In the genomic region with DNA sequence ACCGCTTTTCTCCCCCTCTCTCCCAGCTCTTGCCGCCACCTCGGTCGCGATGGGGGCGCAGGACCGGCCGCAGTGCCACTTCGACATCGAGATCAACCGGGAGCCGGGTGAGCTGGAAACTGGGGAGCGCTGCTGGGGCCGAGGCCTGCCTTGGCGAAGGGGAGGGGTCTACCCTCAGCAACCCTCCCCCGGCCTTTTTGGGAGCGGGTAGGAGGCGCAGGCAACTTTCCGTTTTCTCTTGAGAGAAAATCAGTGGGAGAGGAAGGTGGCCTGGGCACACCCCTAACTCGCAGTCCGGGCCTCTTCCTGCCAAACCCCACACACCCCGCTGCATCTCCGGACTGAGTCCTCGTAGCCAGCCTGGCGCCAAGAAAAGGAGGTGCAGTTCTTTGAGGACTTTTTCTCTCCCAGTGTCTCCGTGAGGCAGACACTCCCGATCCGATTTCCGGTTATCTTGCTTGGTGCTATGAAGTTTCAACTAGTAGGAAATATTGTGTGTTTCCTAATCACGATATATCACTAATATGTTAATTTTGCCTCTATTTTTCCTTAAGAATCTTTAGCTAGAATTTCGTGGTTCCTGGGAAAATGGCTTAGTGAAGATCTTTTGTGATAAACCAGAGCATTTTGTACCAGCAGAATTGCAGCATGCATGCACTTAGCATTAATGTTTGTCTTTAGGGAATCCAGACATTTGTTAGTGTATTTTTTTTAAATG, we compare ENCODE assay signal across 8 cellular contexts. TPM values are rescaled to one million over a fixed set of nuclear protein-coding genes. Genes with fewer than 3 reads are reported as not detected.
A peak's percentile ranks its signal among the peaks of the same experiment; 100 is the strongest.
DNase-seq lines count a peak whose midpoint lies in the region; ATAC-seq and TF ChIP-seq lines count a peak whose summit lies in the region.

No MANE protein-coding gene starts in this region.

- H3K27me3 ChIP-seq in HUES64 (ENCODE audit: insufficient read depth, low read length): no peaks in the 10 kb centered on the region

- H3K9ac ChIP-seq in HUES64 (ENCODE audit: low read depth, low read length): peak overlapping the region; percentile 95

- peaks cover 33% of the 10 kb centered on the region for H3K36me3 ChIP-seq in HUES64 (ENCODE audit: insufficient read depth, low read length)

- H3K4me3 Mint-ChIP-seq in T-helper 2 cell treated with Interferon-gamma antibody and Interleukin-4, amounts not matched to agents 5 μg/mL and 100 μg/mL, for 36 hours: peak overlapping the region; percentile 95

- H3K27me3 Mint-ChIP-seq in T-helper 2 cell treated with Interferon-gamma antibody and Interleukin-4, amounts not matched to agents 5 μg/mL and 100 μg/mL, for 36 hours (ENCODE audit: low read depth): no peaks in the 10 kb centered on the region

- H3K9me3 Mint-ChIP-seq in T-helper 2 cell treated with Interferon-gamma antibody and Interleukin-4, amounts not matched to agents 5 μg/mL and 100 μg/mL, for 36 hours: peaks cover 6% of the 10 kb centered on the region

- H3K4me1 ChIP-seq in HUES64 (ENCODE audit: insufficient read depth, low read length): peaks cover 14% of the 10 kb centered on the region

- under 1% methylated on average over 30 of the region's 31 CpGs for WGBS in HUES64

- peaks cover 47% of the 10 kb centered on the region for H3K36me3 Mint-ChIP-seq in T-helper 2 cell treated with Interferon-gamma antibody and Interleukin-4, amounts not matched to agents 5 μg/mL and 100 μg/mL, for 36 hours (ENCODE audit: low read depth)

- H3K27ac ChIP-seq in HUES64 (ENCODE audit: low read depth, low read length): peak overlapping the region; percentile 97

- H3K4me3 ChIP-seq in HUES64 (ENCODE audit: low read length) (peak overlapping the region; percentile 88), choroid plexus epithelial cell (ENCODE audit: low read depth, low read length) (peak overlapping the region; percentile 88)

- TF ChIP-seq CTCF in choroid plexus epithelial cell (conservative IDR thresholded peaks at IDR 0.05; ENCODE audit: low read depth, low read length): peak; percentile 35

- H3K4me1 Mint-ChIP-seq in T-helper 2 cell treated with Interferon-gamma antibody and Interleukin-4, amounts not matched to agents 5 μg/mL and 100 μg/mL, for 36 hours (ENCODE audit: low read depth): peaks cover 22% of the 10 kb centered on the region

- ATAC-seq in GM21515 (IDR thresholded peaks at IDR 0.05; ENCODE audit: unreplicated experiment): peak; percentile 31

- H3K27ac Mint-ChIP-seq in T-helper 2 cell treated with Interferon-gamma antibody and Interleukin-4, amounts not matched to agents 5 μg/mL and 100 μg/mL, for 36 hours: peak overlapping the region; percentile 89

- DNase-seq in GM04504 (ENCODE audit: low read depth) (peak; percentile 30), choroid plexus epithelial cell (ENCODE audit: low read depth) (peak; percentile 74), left kidney (ENCODE audit: low read depth, low spot score) (peak; percentile 85), occipital lobe (lab: John Stamatoyannopoulos, UW) (no peak)
- peak; percentile 65 for DNase-seq in T-helper 2 cell treated with Interferon-gamma antibody and Interleukin-4, amounts not matched to agents 5 μg/mL and 100 μg/mL, for 36 hours (ENCODE audit: low spot score)
- DNase-seq in stimulated activated CD4-positive, alpha-beta T cell treated with anti-CD3 and anti-CD28 coated beads, Interleukin-2, amount 100 ng/mL, for 4 hours (ENCODE audit: low read depth): peak; percentile 36

- no peaks in the 10 kb centered on the region; the same call in 1 of the 2 replicates for H3K9me3 ChIP-seq in HUES64 (ENCODE audit: insufficient read depth, low read depth, low read length)

RNA-seq across cellular contexts. Expression of gene NKTR, which starts 0.6 kb away (rescaled TPM):
- 29.4 TPM for polyA plus RNA-seq in HUES64 (2013, experiment 1 of 2)
- 33.5 TPM for polyA plus RNA-seq in HUES64 (2013, experiment 2 of 2)
- 246 TPM for total RNA-seq in occipital lobe

RNA-seq across cellular contexts. Expression of gene SS18L2, which starts 10.5 kb away (rescaled TPM):
- 75.4 TPM for polyA plus RNA-seq in HUES64 (2013, experiment 1 of 2)
- 78.7 TPM for polyA plus RNA-seq in HUES64 (2013, experiment 2 of 2)
- 26.4 TPM for total RNA-seq in occipital lobe

RNA-seq across cellular contexts. Expression of gene SEC22C, which starts 19.4 kb away (rescaled TPM):
- 28.0 TPM for polyA plus RNA-seq in HUES64 (2013, experiment 1 of 2)
- 31.2 TPM for polyA plus RNA-seq in HUES64 (2013, experiment 2 of 2)
- total RNA-seq in occipital lobe: 78.5 TPM

RNA-seq across cellular contexts. Expression of gene ZBTB47, which starts 52.4 kb away (rescaled TPM):
- 2.4 TPM for polyA plus RNA-seq in HUES64 (2013, experiment 1 of 2)
- 2.9 TPM for polyA plus RNA-seq in HUES64 (2013, experiment 2 of 2)
- total RNA-seq in occipital lobe: 22.1 TPM
